Comparison of ENCODE assay signal across 9 cellular contexts in the genomic region with DNA sequence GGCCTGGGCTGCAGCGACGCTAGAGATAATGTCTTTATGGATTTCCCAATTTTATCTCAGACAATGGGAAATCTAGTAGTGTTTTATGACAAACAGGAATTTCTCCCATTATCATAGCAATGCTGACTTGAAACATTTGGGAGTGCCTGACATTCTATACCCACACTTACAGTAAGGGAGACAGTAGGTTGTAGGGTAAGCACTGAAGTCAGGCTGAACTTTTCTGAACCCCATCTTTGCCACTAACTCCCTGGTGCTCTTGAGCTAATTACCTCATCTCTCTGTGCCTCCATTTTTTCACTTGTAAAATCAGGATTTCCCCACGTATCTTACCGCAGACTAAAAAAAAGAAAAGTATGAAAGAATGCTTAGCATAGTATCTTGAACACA. TPM values are rescaled to one million over a fixed set of nuclear protein-coding genes. Genes with fewer than 3 reads are reported as not detected.
DNase-seq lines count a peak whose midpoint lies in the region; ATAC-seq and TF ChIP-seq lines count a peak whose summit lies in the region.
"Had no signal": no experiment of that assay in that cellular context is flagged by ENCODE, and none has a peak within 500 bp of the region (broad histone marks: within the 10 kb centered on the region; RNA-seq: fewer than 3 reads in every experiment).

No MANE protein-coding gene starts in this region.

- no peak for ATAC-seq in GM21447 (IDR thresholded peaks at IDR 0.05; ENCODE audit: unreplicated experiment)
- no peak for ATAC-seq in HG02763 (IDR thresholded peaks at IDR 0.05; ENCODE audit: unreplicated experiment)

- intact Hi-C loops in tibial artery (cut with DNase I; ENCODE audit: low total_unique reads): no loop called here

- H2AFZ ChIP-seq in OCI-LY3 (ENCODE audit: low read depth, low read length) (peak overlapping the region; percentile 73; the same call in 1 of the 2 replicates), mesenchymal stem cell (ENCODE audit: low read depth, low read length) (no peak overlapping the region)

- peak overlapping the region in 1 of 2 experiments; percentile 24 for H3K4ac ChIP-seq in mesenchymal stem cell (ENCODE audit: low read depth in 1 of 2, low read length in 2 of 2)

- H4K20me1 ChIP-seq in OCI-LY3 (ENCODE audit: insufficient read depth, low read length): no peaks in the 10 kb centered on the region

- H3K36me3 ChIP-seq in OCI-LY3 (replicated peaks; ENCODE audit: low read depth, low read length) (no peaks in the 10 kb centered on the region), brain microvascular endothelial cell (replicated peaks) (no peaks in the 10 kb centered on the region), mesenchymal stem cell (ENCODE audit: control insufficient read depth in 1 of 2, insufficient read depth in 2 of 2, low read depth in 1 of 2, low read length in 2 of 2) (no peaks in the 10 kb centered on the region), tibial artery (no peaks in the 10 kb centered on the region)

- H2BK12ac ChIP-seq in mesenchymal stem cell (ENCODE audit: low read length in 2 of 2): peak overlapping the region in 1 of 2 experiments; percentile 33

- H3K4me3 ChIP-seq in OCI-LY3 (ENCODE audit: low read length) (no peak overlapping the region), brain microvascular endothelial cell (ENCODE audit: low read depth, low read length) (no peak overlapping the region), mesenchymal stem cell (ENCODE audit: insufficient read depth in 1 of 2, low read depth in 1 of 2, low read length in 2 of 2) (no peak overlapping the region), tibial artery (no peak overlapping the region)

- H3K79me2 ChIP-seq in OCI-LY3 (ENCODE audit: low read length): no peaks in the 10 kb centered on the region

- no peaks in the 10 kb centered on the region for H3K36me3 Mint-ChIP-seq in progenitor cell of endocrine pancreas (ENCODE audit: insufficient read depth)
- H3K36me3 Mint-ChIP-seq: natural killer cell treated with Interleukin-12 subunit alpha and Interleukin-12 subunit beta and Interleukin-15 and Interleukin-18, amount 100 ng/mL, for 72 hours had no signal

- H3K4me1 ChIP-seq in OCI-LY3 (ENCODE audit: low read length) (peaks cover 18% of the 10 kb centered on the region), mesenchymal stem cell (ENCODE audit: control insufficient read depth, insufficient read depth, low read depth, low read length) (peaks cover 29% of the 10 kb centered on the region), tibial artery (peaks cover 6 to 21% (median 16%) of the 10 kb centered on the region in 4 donors)

- TF ChIP-seq CTCF in OCI-LY3 (IDR thresholded peaks at IDR 0.05; ENCODE audit: low read depth, low read length) (no peak), brain microvascular endothelial cell (IDR thresholded peaks at IDR 0.05; ENCODE audit: low read depth, low read length, missing control alignments) (no peak), tibial artery (IDR thresholded peaks at IDR 0.05) (no peak), progenitor cell of endocrine pancreas (IDR thresholded peaks at IDR 0.05; ENCODE audit: unreplicated experiment) (no peak)

- no peak overlapping the region for H2BK15ac ChIP-seq in mesenchymal stem cell (ENCODE audit: low read depth, poor library complexity, severe bottlenecking)

- H3K79me1 ChIP-seq in mesenchymal stem cell (replicated peaks; ENCODE audit: low read length, poor library complexity, severe bottlenecking): no peaks in the 10 kb centered on the region

- H3K4me2 ChIP-seq in OCI-LY3 (ENCODE audit: low read length) (no peak overlapping the region; the same call in 1 of the 2 replicates), mesenchymal stem cell (ENCODE audit: low read length, poor library complexity, severe bottlenecking) (no peak overlapping the region)

- whole genome bisulfite sequencing in mesenchymal stem cell: 60% methylated on average over 1 of the region's 4 CpGs

- no peak overlapping the region for H4K8ac ChIP-seq in mesenchymal stem cell (ENCODE audit: low read length)

- in situ Hi-C loops in brain microvascular endothelial cell (cut with HindIII; ENCODE audit: low pct_ligation_motif_present, low sequenced_read_pairs): no loop called here

- H3K27ac ChIP-seq in OCI-LY3 (ENCODE audit: low read length) (no peak overlapping the region), brain microvascular endothelial cell (peak overlapping the region; percentile 80), mesenchymal stem cell (ENCODE audit: low read length, poor library complexity, severe bottlenecking) (peak overlapping the region; percentile 89), tibial artery (peak overlapping the region; percentile 77 to 87)

- no peak overlapping the region for H3K4me3 Mint-ChIP-seq in progenitor cell of endocrine pancreas (ENCODE audit: low read depth)
- H3K4me3 Mint-ChIP-seq: natural killer cell treated with Interleukin-12 subunit alpha and Interleukin-12 subunit beta and Interleukin-15 and Interleukin-18, amount 100 ng/mL, for 72 hours had no signal

- H3K27me3 ChIP-seq in OCI-LY3 (ENCODE audit: low read depth, low read length) (0 out of 2 replicates have a peak, but pooled peaks cover 5% of the 10 kb centered on the region), brain microvascular endothelial cell (replicated peaks) (no peaks in the 10 kb centered on the region), mesenchymal stem cell (ENCODE audit: control insufficient read depth in 1 of 2, insufficient read depth in 1 of 2, low read length in 2 of 2) (no peaks in the 10 kb centered on the region), tibial artery (no peaks in the 10 kb centered on the region)

- H3K18ac ChIP-seq in mesenchymal stem cell (ENCODE audit: low read depth in 1 of 2, low read length in 2 of 2): peak overlapping the region in 1 of 2 experiments; percentile 83

- H3K23ac ChIP-seq in mesenchymal stem cell (ENCODE audit: low read length in 2 of 2): no peak overlapping the region

- H3K27me3 Mint-ChIP-seq in progenitor cell of endocrine pancreas: peaks cover 15% of the 10 kb centered on the region

- no peak overlapping the region for H3K27ac Mint-ChIP-seq in progenitor cell of endocrine pancreas

- H3K9ac ChIP-seq in OCI-LY3 (ENCODE audit: low read length) (no peak overlapping the region), mesenchymal stem cell (ENCODE audit: low read length) (peak overlapping the region; percentile 40)

- H3K14ac ChIP-seq in mesenchymal stem cell (ENCODE audit: low read length in 2 of 2): no peak overlapping the region

- no peak overlapping the region for H2BK120ac ChIP-seq in mesenchymal stem cell (ENCODE audit: low read depth, low read length)

- no peaks in the 10 kb centered on the region for H3K4me1 Mint-ChIP-seq in progenitor cell of endocrine pancreas (ENCODE audit: low read depth)

- no peaks in the 10 kb centered on the region for H3K9me3 Mint-ChIP-seq in progenitor cell of endocrine pancreas (ENCODE audit: low read depth)
- H3K9me3 Mint-ChIP-seq: natural killer cell treated with Interleukin-12 subunit alpha and Interleukin-12 subunit beta and Interleukin-15 and Interleukin-18, amount 100 ng/mL, for 72 hours had no signal

- peak overlapping the region; percentile 75 for H2AK5ac ChIP-seq in mesenchymal stem cell (ENCODE audit: low read length, severe bottlenecking)

- DNase-seq in brain microvascular endothelial cell: no peak
- DNase-seq in mesenchymal stem cell: no peak
- no peak for DNase-seq in tibial artery
- DNase-seq in progenitor cell of endocrine pancreas (ENCODE audit: low spot score, unreplicated experiment): no peak
- DNase-seq: activated CD8-positive, alpha-beta memory T cell treated with anti-CD3 and anti-CD28 coated beads, Interleukin-2, amount 50 U/mL, for 4 hours had no signal

- H4K91ac ChIP-seq in mesenchymal stem cell (ENCODE audit: low read length): no peak overlapping the region

- H2BK5ac ChIP-seq in mesenchymal stem cell (ENCODE audit: low read depth, low read length, poor library complexity, severe bottlenecking): peak overlapping the region; percentile 89

- H3K9me3 ChIP-seq in OCI-LY3 (ENCODE audit: insufficient read depth, low read length) (no peaks in the 10 kb centered on the region), mesenchymal stem cell (ENCODE audit: control insufficient read depth, low read length) (peaks cover 6% of the 10 kb centered on the region), tibial artery (no peaks in the 10 kb centered on the region)

RNA-seq across cellular contexts. Expression of a gene that starts 13.3 kb away (rescaled TPM):
- 11.3 TPM for polyA plus RNA-seq in mesenchymal stem cell (2013, experiment 1 of 2)
- polyA plus RNA-seq in mesenchymal stem cell (2013, experiment 2 of 2): 11.3 TPM
- not detected in 2 replicates for total RNA-seq in progenitor cell of endocrine pancreas

RNA-seq across cellular contexts. Expression of a gene that starts 31.2 kb away (rescaled TPM):
- polyA plus RNA-seq in mesenchymal stem cell (2013, experiment 1 of 2): 0.22 TPM
- 0.14 TPM for polyA plus RNA-seq in mesenchymal stem cell (2013, experiment 2 of 2)
- total RNA-seq in progenitor cell of endocrine pancreas: 0.86 and 1.1 TPM in 2 replicates

RNA-seq across cellular contexts. Expression of a gene that starts 51.3 kb away (rescaled TPM):
- 59.1 TPM for polyA plus RNA-seq in mesenchymal stem cell (2013, experiment 1 of 2)
- 61.1 TPM for polyA plus RNA-seq in mesenchymal stem cell (2013, experiment 2 of 2)
- 79.1 and 87.4 TPM in 2 replicates for total RNA-seq in progenitor cell of endocrine pancreas
